3 cellular contexts compared by ENCODE assay signal in genomic region chr16:16038950-16039349, GRCh38.
A peak's percentile ranks its signal among the peaks of the same experiment; 100 is the strongest.
TF ChIP-seq lines count a peak whose summit lies in the region.

No MANE protein-coding gene starts in this region.

TF ChIP-seq in HEK293, 187 proteins besides CTCF, POLR2A, EP300 and RAD21:
- no peak for TF ChIP-seq ZNF366 (tag by site-specific recombination; conservative IDR thresholded peaks at IDR 0.05)
- TF ChIP-seq ZSCAN4 (tag by site-specific recombination; IDR thresholded peaks at IDR 0.05): peak; percentile 81
- no peak for TF ChIP-seq ZNF169 (tag by site-specific recombination; IDR thresholded peaks at IDR 0.05)

TF ChIP-seq in H1, 55 proteins besides CTCF, POLR2A, EP300 and RAD21:
- TF ChIP-seq NRF1 (IDR thresholded peaks at IDR 0.05; ENCODE audit: low read depth, low read length) (no peak), SP1 (IDR thresholded peaks at IDR 0.05; ENCODE audit: low read depth, low read length) (no peak), KDM4A (IDR thresholded peaks at IDR 0.05; ENCODE audit: low read depth, low read length, severe bottlenecking) (no peak), SUZ12 (IDR thresholded peaks at IDR 0.05; ENCODE audit: low read length) (no peak), E2F6 (IDR thresholded peaks at IDR 0.05) (no peak), MAX (IDR thresholded peaks at IDR 0.05) (no peak), ZNF274 (IDR thresholded peaks at IDR 0.05; ENCODE audit: borderline replicate concordance, extremely low read depth, low read length) (no peak), BRCA1 (IDR thresholded peaks at IDR 0.05; ENCODE audit: low read depth, low read length) (no peak), PHF8 (conservative IDR thresholded peaks at IDR 0.05; ENCODE audit: low read depth, low read length) (no peak), TBP (IDR thresholded peaks at IDR 0.05; ENCODE audit: low read depth, low read length) (no peak)

TF ChIP-seq in HepG2, 621 proteins besides CTCF, POLR2A, EP300 and RAD21:
- TF ChIP-seq PTBP1 (IDR thresholded peaks at IDR 0.05; ENCODE audit: low read depth, low read length, poor library complexity, severe bottlenecking) (no peak), RBM39 (IDR thresholded peaks at IDR 0.05; ENCODE audit: low read depth, low read length, poor library complexity, severe bottlenecking) (no peak), KMT2B (CRISPR knock-in tag; IDR thresholded peaks at IDR 0.05) (no peak)
TF ChIP-seq in HepG2: peak in this region for 0.
